In the genomic region with DNA sequence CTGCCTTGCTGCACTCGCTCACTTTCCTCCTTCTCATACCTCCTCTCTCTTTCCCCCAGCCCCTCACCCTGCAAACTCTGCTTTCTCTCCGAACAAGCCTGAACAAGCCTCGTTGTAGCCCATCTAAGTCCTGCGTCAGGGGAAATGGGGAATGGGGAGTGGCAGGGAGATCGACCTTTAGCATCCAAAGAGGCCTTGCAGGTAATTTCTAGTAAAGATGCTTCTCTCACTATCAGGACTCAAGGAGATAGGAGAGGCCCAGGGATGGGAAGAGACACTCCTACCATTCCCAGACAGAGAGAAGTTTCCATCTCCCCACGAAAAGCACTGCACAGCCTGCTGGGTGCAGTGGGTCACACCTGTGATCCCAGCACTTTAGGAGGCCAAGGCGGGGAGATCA, we compare ENCODE assay signal across 1 cellular context.
TF ChIP-seq lines count a peak whose summit lies in the region.

No MANE protein-coding gene starts in this region.

TF ChIP-seq in H1, 55 proteins besides CTCF, POLR2A, EP300 and RAD21:
- TF ChIP-seq SUZ12 (IDR thresholded peaks at IDR 0.05; ENCODE audit: low read length), result no peak
- no peak for TF ChIP-seq RNF2 (IDR thresholded peaks at IDR 0.05; ENCODE audit: borderline replicate concordance, low read depth, low read length, missing control alignments, poor library complexity, severe bottlenecking)
- no peak for TF ChIP-seq GABPA (IDR thresholded peaks at IDR 0.05; ENCODE audit: borderline replicate concordance, insufficient read depth, low read length)
- TF ChIP-seq, protein P1, sequence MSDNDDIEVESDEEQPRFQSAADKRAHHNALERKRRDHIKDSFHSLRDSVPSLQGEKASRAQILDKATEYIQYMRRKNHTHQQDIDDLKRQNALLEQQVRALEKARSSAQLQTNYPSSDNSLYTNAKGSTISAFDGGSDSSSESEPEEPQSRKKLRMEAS (IDR thresholded peaks at IDR 0.05), result 0 out of 2 replicates have a peak, but pooled peaks have one; percentile 26
